Comparison of ENCODE assay signal across 22 cellular contexts in genomic region chr2:9276901-9277455, GRCh38.
"Had no signal": no experiment of that assay in that cellular context is flagged by ENCODE, and none has a peak within 500 bp of the region (broad histone marks: within the 10 kb centered on the region; RNA-seq: fewer than 3 reads in every experiment).

No MANE protein-coding gene starts in this region.

- H3K4me3 Mint-ChIP-seq: activated CD8-positive, alpha-beta T cell treated with anti-CD3 and anti-CD28 coated beads for 36 hours; activated naive CD8-positive, alpha-beta T cell treated with anti-CD3 and anti-CD28 coated beads, Interleukin-2, amount 10 ng/mL, durations not matched to agents 7 days and 5 days; memory B cell; naive B cell; stimulated activated naive CD8-positive, alpha-beta T cell treated with anti-CD3 and anti-CD28 coated beads, Interleukin-15, Interleukin-2, amounts not matched to agents 100 ng/mL and 50 ng/mL, for 24 hours; T-cell had no signal

- H3K36me3 ChIP-seq: left lung, neutrophil had no signal

- H3K27ac ChIP-seq: body of pancreas, dorsolateral prefrontal cortex, left lung, neutrophil, tibial nerve had no signal

- H3K4me1 Mint-ChIP-seq: activated naive CD8-positive, alpha-beta T cell treated with anti-CD3 and anti-CD28 coated beads, Interleukin-2, amount 10 ng/mL, durations not matched to agents 7 days and 5 days; memory B cell; naive B cell; T-cell had no signal

- H3K9me3 Mint-ChIP-seq: activated CD8-positive, alpha-beta T cell treated with anti-CD3 and anti-CD28 coated beads for 36 hours; activated naive CD8-positive, alpha-beta T cell treated with anti-CD3 and anti-CD28 coated beads, Interleukin-2, amount 10 ng/mL, durations not matched to agents 7 days and 5 days; activated T-helper 2 cell treated with anti-CD3 and anti-CD28 coated beads, Interferon-gamma antibody, Interleukin-2, Interleukin-4, amounts not matched to agents 10 μg/mL and 5 μg/mL and 100 μg/mL, durations not matched to agents 14 hours and 24 hours and 36 hours; stimulated activated naive CD8-positive, alpha-beta T cell treated with anti-CD3 and anti-CD28 coated beads, Interleukin-15, Interleukin-2, amounts not matched to agents 100 ng/mL and 50 ng/mL, for 24 hours had no signal

- H3K27me3 ChIP-seq: body of pancreas, dorsolateral prefrontal cortex, left lung, neutrophil, tibial nerve had no signal

- H3K9me3 ChIP-seq: body of pancreas, left lung, mucosa of descending colon, neutrophil, tibial nerve had no signal

- H3K36me3 Mint-ChIP-seq: activated naive CD8-positive, alpha-beta T cell treated with anti-CD3 and anti-CD28 coated beads, Interleukin-2, amount 10 ng/mL, durations not matched to agents 7 days and 5 days; memory B cell; naive B cell; T-cell had no signal

- H3K27me3 Mint-ChIP-seq: activated CD8-positive, alpha-beta T cell treated with anti-CD3 and anti-CD28 coated beads for 36 hours; naive B cell had no signal

- DNase-seq: activated CD4-positive, alpha-beta T cell treated with anti-CD3 and anti-CD28 coated beads for 48 hours; activated CD4-positive, CD25-positive, alpha-beta regulatory T cell; activated CD8-positive, alpha-beta T cell treated with anti-CD3 and anti-CD28 coated beads for 36 hours; activated naive CD4-positive, alpha-beta T cell treated with Interleukin-2 at 50 U/mL for 16 hours; activated naive CD8-positive, alpha-beta T cell treated with anti-CD3 and anti-CD28 coated beads, Interleukin-2, amount 10 ng/mL, durations not matched to agents 7 days and 5 days; activated T-cell treated with anti-CD3 and anti-CD28 coated beads, Interleukin-2, amount 50 U/mL, for 1 hour; body of pancreas; caudate nucleus; dorsolateral prefrontal cortex; foreskin fibroblast; kidney; left lung; mucosa of descending colon; naive B cell; posterior cingulate gyrus; stimulated activated CD4-positive, alpha-beta T cell treated with anti-CD3 and anti-CD28 coated beads, Interleukin-2, amount 100 ng/mL, for 24 hours; T-cell had no signal

- H3K4me3 ChIP-seq: body of pancreas, dorsolateral prefrontal cortex, left lung, mucosa of descending colon, tibial nerve had no signal

- H3K27ac Mint-ChIP-seq: activated CD8-positive, alpha-beta T cell treated with anti-CD3 and anti-CD28 coated beads for 36 hours; activated naive CD8-positive, alpha-beta T cell treated with anti-CD3 and anti-CD28 coated beads, Interleukin-2, amount 10 ng/mL, durations not matched to agents 7 days and 5 days; activated T-helper 2 cell treated with anti-CD3 and anti-CD28 coated beads, Interferon-gamma antibody, Interleukin-2, Interleukin-4, amounts not matched to agents 10 μg/mL and 5 μg/mL and 100 μg/mL, durations not matched to agents 14 hours and 24 hours and 36 hours; memory B cell; naive B cell; stimulated activated naive CD8-positive, alpha-beta T cell treated with anti-CD3 and anti-CD28 coated beads, Interleukin-15, Interleukin-2, amounts not matched to agents 100 ng/mL and 50 ng/mL, for 24 hours; T-cell had no signal

- ATAC-seq: activated CD8-positive, alpha-beta T cell treated with anti-CD3 and anti-CD28 coated beads for 36 hours; body of pancreas; left lung; mucosa of descending colon; T-cell had no signal
